In the genomic region with DNA sequence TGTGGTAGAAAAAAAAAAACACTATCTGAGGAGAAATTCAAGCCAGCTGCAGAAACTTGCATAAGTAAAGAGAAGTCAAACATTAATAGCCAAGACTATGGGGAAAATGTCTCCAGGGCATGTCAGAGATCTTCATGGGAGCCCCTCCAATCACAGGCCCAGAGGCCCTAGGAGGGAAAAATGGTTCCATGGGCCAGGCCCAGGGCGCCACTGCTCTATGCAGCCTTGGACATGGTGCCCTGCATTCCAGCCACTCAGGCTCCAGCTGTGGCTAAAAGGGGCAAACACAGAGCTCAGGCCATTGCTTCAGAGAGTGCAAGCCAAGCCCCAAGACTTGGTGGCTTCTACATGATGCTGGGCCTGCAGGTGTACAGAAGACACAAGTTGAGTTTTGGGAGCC, we compare ENCODE assay signal across 21 cellular contexts.
DNase-seq lines count a peak whose midpoint lies in the region; ATAC-seq, FAIRE-seq and TF ChIP-seq lines count a peak whose summit lies in the region.
"Had no signal": no experiment of that assay in that cellular context is flagged by ENCODE, and none has a peak within 500 bp of the region (broad histone marks: within the 10 kb centered on the region; RNA-seq: fewer than 3 reads in every experiment).

No MANE protein-coding gene starts in this region.

- H3K36me3 Mint-ChIP-seq in nephron progenitor cell (ENCODE audit: low read depth): peaks cover 85% of the 10 kb centered on the region

- ATAC-seq in K562: peak; percentile 30; the same call in 2 of the 3 replicates
- ATAC-seq: CD8-positive, alpha-beta T cell; GM12878 had no signal

- H3K27ac Mint-ChIP-seq in nephron progenitor cell: peak overlapping the region; percentile 13
- H3K27ac Mint-ChIP-seq: B cell; CD4-positive, CD25-positive, alpha-beta regulatory T cell; CD8-positive, alpha-beta T cell had no signal

- H3K4me2 ChIP-seq in K562 (ENCODE audit: insufficient read depth, low read length): no peak overlapping the region
- H3K4me2 ChIP-seq: BLaER1 had no signal

- H3K27ac ChIP-seq in HEK293 (ENCODE audit: extremely low read depth, low read depth, low read length) (no peak overlapping the region), K562 (ENCODE audit: extremely low read depth, low read depth, low read length) (no peak overlapping the region)
- H3K27ac ChIP-seq: BLaER1, C4-2B, GM23248 had no signal

- no peak for TF ChIP-seq EP300 in K562 (IDR thresholded peaks at IDR 0.05; ENCODE audit: low read length)

- H3K4me1 ChIP-seq in HEK293 (ENCODE audit: control insufficient read depth, insufficient read depth, low read length) (no peaks in the 10 kb centered on the region), K562 (replicated peaks in 1 of 2; ENCODE audit: control insufficient read depth in 2 of 2, insufficient read depth in 2 of 2, low read length in 2 of 2) (peaks cover 0 to 2% of the 10 kb centered on the region in 2 experiments; a peak in 3 of 5 replicates)
- H3K4me1 ChIP-seq: BLaER1, Caco-2 had no signal

- intact Hi-C loops in K562 (cut with micrococcal nuclease): no loop called here

- FAIRE-seq in K562 (lab: Jason Lieb, UNC): no peak
- FAIRE-seq: GM12878, GM19239, H1 had no signal

- no peak for TF ChIP-seq CTCF in HEK293 (tag by site-specific recombination; IDR thresholded peaks at IDR 0.05)
- no peak for TF ChIP-seq CTCF in K562 (IDR thresholded peaks at IDR 0.05 in 2 of 3, conservative IDR thresholded peaks at IDR 0.05 in 1 of 3; ENCODE audit: insufficient read depth in 2 of 3, low read depth in 1 of 3, low read length in 3 of 3)
- TF ChIP-seq CTCF in nephron progenitor cell (IDR thresholded peaks at IDR 0.05): no peak

- H3K4me3 Mint-ChIP-seq in nephron progenitor cell: no peak overlapping the region
- H3K4me3 Mint-ChIP-seq: B cell; CD4-positive, CD25-positive, alpha-beta regulatory T cell; CD8-positive, alpha-beta T cell had no signal

- POLR2A ChIA-PET in HEK293 (lab: Yijun Ruan, JAX) (no interaction called here), K562 (lab: Yijun Ruan, JAX) (no interaction called here)

- TF ChIP-seq POLR2A in K562 (conservative IDR thresholded peaks at IDR 0.05): no peak

- WGBS in K562 (ENCODE audit: insufficient coverage, low coverage, missing lambda C conversion rate): 75% methylated on average over 1 of the region's 1 CpG

- H4K20me1 ChIP-seq in K562 (replicated peaks; ENCODE audit: control insufficient read depth, insufficient read depth, low read length): no peaks in the 10 kb centered on the region
- H4K20me1 ChIP-seq: BLaER1 had no signal

- H2AFZ ChIP-seq in K562 (ENCODE audit: low read depth, low read length): no peak overlapping the region
- H2AFZ ChIP-seq: GM23248 had no signal

- H3K27me3 ChIP-seq in K562 (ENCODE audit: control insufficient read depth in 2 of 2, insufficient read depth in 2 of 2, low read length in 2 of 2): no peaks in the 10 kb centered on the region
- H3K27me3 ChIP-seq: BLaER1 had no signal

- BruUV-seq in K562 (replicated peaks; lab: Mats Ljungman, UMichigan): no TSS peak

- H3K4me3 ChIP-seq in HEK293 (ENCODE audit: low read depth, low read length) (no peak overlapping the region), K562 (no peak overlapping the region)
- H3K4me3 ChIP-seq: BLaER1, GM12878, GM23248 had no signal

- H3K9me3 Mint-ChIP-seq in nephron progenitor cell: peaks cover 22% of the 10 kb centered on the region

- CTCF ChIA-PET in HEK293 (lab: Yijun Ruan, JAX) (no interaction called here), K562 (lab: Yijun Ruan, JAX; ENCODE audit: low intra/inter-chr PET ratio) (no interaction called here)

- H3K9ac ChIP-seq in K562 (ENCODE audit: insufficient read depth in 1 of 2, low read depth in 2 of 2, low read length in 2 of 2): no peak overlapping the region
- H3K9ac ChIP-seq: BLaER1, GM23248 had no signal

- in situ Hi-C loops in K562 (cut with MboI): no loop called here

- H3K4me1 Mint-ChIP-seq in nephron progenitor cell: no peaks in the 10 kb centered on the region
- H3K4me1 Mint-ChIP-seq: B cell had no signal

- H3K36me3 ChIP-seq in HEK293 (ENCODE audit: control insufficient read depth in 2 of 2, insufficient read depth in 1 of 2, low read length in 2 of 2) (no peaks in the 10 kb centered on the region), K562 (ENCODE audit: control insufficient read depth, insufficient read depth, low read length) (peaks cover 31% of the 10 kb centered on the region; the same call in 2 of the 3 replicates)

- H3K79me2 ChIP-seq in K562 (ENCODE audit: control insufficient read depth, insufficient read depth, low read length): no peaks in the 10 kb centered on the region

- no peak for TF ChIP-seq RAD21 in K562 (CRISPR knock-in tag; conservative IDR thresholded peaks at IDR 0.05 in 1 of 2, IDR thresholded peaks at IDR 0.05 in 1 of 2)

- DNase-seq in K562 (ENCODE audit: extremely low read depth in 1 of 4, low spot score in 3 of 4): no peak
- DNase-seq in nephron progenitor cell: no peak
- no peak for DNase-seq in SKM-1 treated with dmso at 0.1 percent for 144 hours (lab: John Stamatoyannopoulos, UW; ENCODE audit: unreplicated experiment)
- DNase-seq in Ammon's horn (ENCODE audit: low spot score): no peak
- DNase-seq in NCI-H510A treated with DMSO at 0.1 percent for 48 hours (lab: John Stamatoyannopoulos, UW): no peak
- DNase-seq: Caco-2; CD4-positive, CD25-positive, alpha-beta regulatory T cell; CD8-positive, alpha-beta T cell; DMS153; EL; GDM1; GM23248; H7; HCEC 1CT had no signal

- no peaks in the 10 kb centered on the region for H3K27me3 Mint-ChIP-seq in nephron progenitor cell (ENCODE audit: low read depth, poor library complexity)
- H3K27me3 Mint-ChIP-seq: B cell; CD4-positive, CD25-positive, alpha-beta regulatory T cell had no signal

- no peaks in the 10 kb centered on the region for H3K9me3 ChIP-seq in HEK293 (ENCODE audit: control insufficient read depth, insufficient read depth, low read depth, low read length)
- no peaks in the 10 kb centered on the region for H3K9me3 ChIP-seq in K562 (replicated peaks; ENCODE audit: control insufficient read depth, insufficient read depth, low read depth, low read length)
- H3K9me3 ChIP-seq: BLaER1, Caco-2 had no signal

- H3K9me1 ChIP-seq in K562 (ENCODE audit: control insufficient read depth, insufficient read depth, low read length): no peaks in the 10 kb centered on the region

TF ChIP-seq in HEK293, 187 proteins besides CTCF, POLR2A, EP300 and RAD21:
- no peak for TF ChIP-seq ZNF274 (IDR thresholded peaks at IDR 0.05; ENCODE audit: low read length)
- TF ChIP-seq ZNF274 (tag by site-specific recombination; IDR thresholded peaks at IDR 0.05; ENCODE audit: borderline replicate concordance): no peak
- TF ChIP-seq ZNF585B (tag by site-specific recombination; IDR thresholded peaks at IDR 0.05): peak; percentile 61

TF ChIP-seq in K562, 482 proteins besides CTCF, POLR2A, EP300 and RAD21 (continues in another document):
- TF ChIP-seq BMI1 (IDR thresholded peaks at IDR 0.05; ENCODE audit: low read length) (no peak), NR3C1 (CRISPR knock-in tag; IDR thresholded peaks at IDR 0.05) (no peak)
- TF ChIP-seq, protein P1, sequence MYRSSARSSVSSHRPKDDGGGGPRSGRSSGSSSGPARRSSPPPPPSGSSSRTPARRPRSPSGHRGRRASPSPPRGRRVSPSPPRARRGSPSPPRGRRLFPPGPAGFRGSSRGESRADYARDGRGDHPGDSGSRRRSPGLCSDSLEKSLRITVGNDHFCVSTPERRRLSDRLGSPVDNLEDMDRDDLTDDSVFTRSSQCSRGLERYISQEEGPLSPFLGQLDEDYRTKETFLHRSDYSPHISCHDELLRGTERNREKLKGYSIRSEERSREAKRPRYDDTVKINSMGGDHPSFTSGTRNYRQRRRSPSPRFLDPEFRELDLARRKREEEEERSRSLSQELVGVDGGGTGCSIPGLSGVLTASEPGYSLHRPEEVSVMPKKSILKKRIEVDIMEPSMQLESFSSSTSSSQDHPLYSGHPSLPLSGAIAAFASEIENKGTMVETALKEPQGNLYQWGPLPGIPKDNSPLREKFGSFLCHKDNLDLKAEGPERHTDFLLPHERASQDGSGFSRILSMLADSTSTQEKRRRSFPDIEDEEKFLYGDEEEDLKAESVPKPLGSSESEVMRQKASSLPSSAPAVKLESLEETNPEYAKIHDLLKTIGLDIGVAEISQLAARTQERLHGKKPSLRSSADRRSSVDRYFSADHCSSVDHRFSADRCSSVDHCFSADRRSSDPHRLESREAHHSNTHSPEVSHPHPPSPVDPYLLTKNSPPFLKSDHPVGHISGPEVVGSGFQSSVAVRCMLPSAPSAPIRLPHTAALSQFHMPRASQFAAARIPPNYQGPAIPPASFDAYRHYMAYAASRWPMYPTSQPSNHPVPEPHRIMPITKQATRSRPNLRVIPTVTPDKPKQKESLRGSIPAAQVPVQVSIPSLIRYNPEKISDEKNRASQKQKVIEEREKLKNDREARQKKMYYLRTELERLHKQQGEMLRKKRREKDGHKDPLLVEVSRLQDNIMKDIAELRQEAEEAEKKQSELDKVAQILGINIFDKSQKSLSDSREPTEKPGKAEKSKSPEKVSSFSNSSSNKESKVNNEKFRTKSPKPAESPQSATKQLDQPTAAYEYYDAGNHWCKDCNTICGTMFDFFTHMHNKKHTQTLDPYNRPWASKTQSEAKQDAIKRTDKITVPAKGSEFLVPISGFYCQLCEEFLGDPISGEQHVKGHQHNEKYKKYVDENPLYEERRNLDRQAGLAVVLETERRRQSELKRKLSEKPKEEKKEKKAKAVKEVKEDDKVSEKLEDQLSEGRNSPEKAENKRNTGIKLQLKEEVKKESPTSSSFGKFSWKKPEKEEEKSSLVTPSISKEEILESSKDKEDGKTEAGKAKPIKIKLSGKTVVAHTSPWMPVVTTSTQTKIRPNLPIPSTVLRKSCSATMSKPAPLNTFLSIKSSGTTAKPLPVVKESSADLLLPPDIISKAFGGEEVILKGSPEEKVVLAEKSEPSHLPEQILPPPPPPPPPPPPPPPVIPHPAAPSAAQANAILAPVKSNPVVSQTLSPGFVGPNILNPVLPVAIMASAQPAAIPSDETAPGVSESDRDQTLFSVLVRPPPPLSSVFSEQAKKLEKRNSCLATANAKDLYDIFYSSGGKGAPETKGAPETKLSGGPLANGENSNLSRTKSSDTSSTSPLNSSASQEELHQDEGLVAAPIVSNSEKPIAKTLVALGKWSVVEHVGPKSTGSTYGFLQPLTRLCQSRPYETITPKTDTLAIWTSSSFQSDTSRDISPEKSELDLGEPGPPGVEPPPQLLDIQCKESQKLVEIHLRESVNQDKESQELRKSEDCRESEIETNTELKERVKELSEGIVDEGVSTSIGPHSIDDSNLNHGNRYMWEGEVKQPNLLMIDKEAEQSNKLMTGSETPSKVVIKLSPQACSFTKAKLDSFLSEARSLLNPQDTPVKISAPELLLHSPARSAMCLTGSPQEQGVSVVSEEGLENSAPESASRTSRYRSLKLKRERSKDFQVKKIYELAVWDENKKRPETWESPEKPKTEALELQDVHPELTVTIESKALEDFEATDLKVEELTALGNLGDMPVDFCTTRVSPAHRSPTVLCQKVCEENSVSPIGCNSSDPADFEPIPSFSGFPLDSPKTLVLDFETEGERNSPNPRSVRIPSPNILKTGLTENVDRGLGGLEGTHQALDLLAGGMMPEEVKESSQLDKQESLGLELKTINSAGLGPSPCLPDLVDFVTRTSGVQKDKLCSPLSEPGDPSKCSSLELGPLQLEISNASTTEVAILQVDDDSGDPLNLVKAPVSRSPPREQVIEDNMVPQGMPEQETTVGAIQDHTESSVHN (IDR thresholded peaks at IDR 0.05; ENCODE audit: borderline replicate concordance in 1 of 2, low read depth in 1 of 2): no peak
